Comparison of ENCODE assay signal across 8 cellular contexts in the genomic region with DNA sequence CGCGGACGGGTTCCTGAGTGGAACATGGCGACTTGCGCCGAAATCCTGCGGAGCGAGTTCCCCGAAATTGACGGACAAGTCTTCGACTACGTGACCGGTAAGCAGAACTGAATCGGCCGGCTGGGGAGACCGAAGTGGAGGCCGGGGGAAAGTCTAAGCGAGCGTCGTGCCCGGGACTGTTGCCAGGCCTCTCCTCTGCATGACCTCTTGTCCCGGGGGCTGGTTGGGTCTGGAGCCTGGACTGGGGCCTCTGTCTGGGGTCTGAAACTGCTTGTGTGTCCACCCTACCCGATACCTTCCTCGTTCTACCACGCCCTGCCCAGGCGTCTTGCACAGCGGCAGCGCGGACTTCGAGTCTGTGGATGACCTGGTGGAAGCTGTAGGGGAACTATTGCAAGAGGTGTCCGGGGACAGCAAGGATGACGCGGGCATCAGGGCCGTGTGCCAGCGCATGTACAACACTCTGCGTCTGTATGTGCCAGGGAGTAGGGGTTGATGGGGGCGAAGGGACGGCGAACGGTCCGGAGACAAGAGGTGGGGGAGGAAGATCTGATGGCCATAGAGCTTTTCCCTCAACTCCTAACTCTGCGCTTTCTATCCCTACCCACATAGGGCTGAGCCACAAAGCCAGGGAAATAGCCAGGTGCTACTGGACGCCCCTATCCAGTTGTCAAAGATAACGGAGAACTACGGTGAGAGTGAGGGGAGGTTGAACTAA. TPM values are rescaled to one million over a fixed set of nuclear protein-coding genes. Genes with fewer than 3 reads are reported as not detected.
DNase-seq lines count a peak whose midpoint lies in the region; ATAC-seq, FAIRE-seq and TF ChIP-seq lines count a peak whose summit lies in the region.

A gene with protein sequence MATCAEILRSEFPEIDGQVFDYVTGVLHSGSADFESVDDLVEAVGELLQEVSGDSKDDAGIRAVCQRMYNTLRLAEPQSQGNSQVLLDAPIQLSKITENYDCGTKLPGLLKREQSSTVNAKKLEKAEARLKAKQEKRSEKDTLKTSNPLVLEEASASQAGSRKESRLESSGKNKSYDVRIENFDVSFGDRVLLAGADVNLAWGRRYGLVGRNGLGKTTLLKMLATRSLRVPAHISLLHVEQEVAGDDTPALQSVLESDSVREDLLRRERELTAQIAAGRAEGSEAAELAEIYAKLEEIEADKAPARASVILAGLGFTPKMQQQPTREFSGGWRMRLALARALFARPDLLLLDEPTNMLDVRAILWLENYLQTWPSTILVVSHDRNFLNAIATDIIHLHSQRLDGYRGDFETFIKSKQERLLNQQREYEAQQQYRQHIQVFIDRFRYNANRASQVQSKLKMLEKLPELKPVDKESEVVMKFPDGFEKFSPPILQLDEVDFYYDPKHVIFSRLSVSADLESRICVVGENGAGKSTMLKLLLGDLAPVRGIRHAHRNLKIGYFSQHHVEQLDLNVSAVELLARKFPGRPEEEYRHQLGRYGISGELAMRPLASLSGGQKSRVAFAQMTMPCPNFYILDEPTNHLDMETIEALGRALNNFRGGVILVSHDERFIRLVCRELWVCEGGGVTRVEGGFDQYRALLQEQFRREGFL (plus strand): TSS at position 16 of the 718 bp plus-strand sequence. CDS start 9 bp downstream, at position 25.

- no peaks in the 10 kb centered on the region for H4K20me1 ChIP-seq in endothelial cell of umbilical vein (replicated peaks; ENCODE audit: control insufficient read depth, extremely low read depth, insufficient read depth, low read length)

- H3K79me2 ChIP-seq in endothelial cell of umbilical vein (ENCODE audit: control insufficient read depth, insufficient read depth, low read length), result peaks cover 25% of the 10 kb centered on the region

- H2AFZ ChIP-seq in endothelial cell of umbilical vein (ENCODE audit: low read depth, low read length), result peak within 1 kb of the TSS; percentile 15

- TF ChIP-seq CTCF in RWPE2 (IDR thresholded peaks at IDR 0.05; ENCODE audit: poor library complexity, severe bottlenecking) (no peak), endothelial cell of umbilical vein (IDR thresholded peaks at IDR 0.05; ENCODE audit: extremely low read depth in 1 of 2, insufficient read depth in 1 of 2, low read depth in 1 of 2, low read length in 2 of 2) (no peak), GM10266 (IDR thresholded peaks at IDR 0.05; ENCODE audit: control insufficient read depth, insufficient read depth, low read depth, missing control alignments) (no peak)

- no peak for TF ChIP-seq POLR2A in endothelial cell of umbilical vein (IDR thresholded peaks at IDR 0.05; ENCODE audit: low read depth, low read length)

- DNase-seq in activated CD4-positive, alpha-beta T cell treated with anti-CD3 and anti-CD28 coated beads for 36 hours, result peak; percentile 47
- DNase-seq in activated CD4-positive, alpha-beta T cell treated with anti-CD3 and anti-CD28 coated beads, Interleukin-2, amount 50 U/mL, for 48 hours, result no peak
- DNase-seq in RWPE2 (ENCODE audit: low spot score), result no peak
- DNase-seq in endothelial cell of umbilical vein (ENCODE audit: low read depth, low spot score), result no peak
- DNase-seq in GM10266 (ENCODE audit: extremely low spot score), result no peak
- DNase-seq in HEK293T (ENCODE audit: extremely low spot score), result no peak

- ATAC-seq in activated CD4-positive, alpha-beta T cell treated with anti-CD3 and anti-CD28 coated beads for 36 hours, result peak; percentile 25
- ATAC-seq in HG02870 (IDR thresholded peaks at IDR 0.05; ENCODE audit: unreplicated experiment) (peak; percentile 23), RWPE2 (ENCODE audit: low read depth) (peak; percentile 30)

- POLR2A ChIA-PET in activated CD4-positive, alpha-beta T cell treated with anti-CD3 and anti-CD28 coated beads for 36 hours (lab: Charles Lee), result interaction anchor here (0.5 to 0.7 kb wide), 4 partner anchors 9 to 112 kb away, joined by 3 to 5 read pairs (median 4); no protein-coding TSS in a partner anchor
- POLR2A ChIA-PET in endothelial cell of umbilical vein (lab: Charles Lee), result interaction anchor here (1.0 to 1.2 kb wide), 3 partner anchors 10 to 13 kb away, joined by 3 to 5 read pairs (median 5); no protein-coding TSS in a partner anchor
- POLR2A ChIA-PET in HEK293T (lab: Yijun Ruan, JAX), result interaction anchor here (0.7 to 1.8 kb wide), 6 partner anchors 8 to 41 kb away, joined by 3 to 13 read pairs (median 6); a partner anchor contains a TSS

- peak within 1 kb of the TSS; percentile 99 for H3K4me3 Mint-ChIP-seq in activated CD4-positive, alpha-beta T cell treated with anti-CD3 and anti-CD28 coated beads for 36 hours

- no TSS peak for BruUV-seq in endothelial cell of umbilical vein (replicated peaks; lab: Mats Ljungman, UMichigan)

- no peak for FAIRE-seq in endothelial cell of umbilical vein (lab: Jason Lieb, UNC)

- peak within 1 kb of the TSS; percentile 93 for H3K27ac Mint-ChIP-seq in activated CD4-positive, alpha-beta T cell treated with anti-CD3 and anti-CD28 coated beads for 36 hours

- H3K27ac ChIP-seq in RWPE2 (ENCODE audit: poor library complexity, severe bottlenecking) (peak within 1 kb of the TSS; percentile 61), endothelial cell of umbilical vein (ENCODE audit: insufficient read depth, low read depth, low read length) (peak within 1 kb of the TSS; percentile 64), muscle layer of colon (ENCODE audit: low read depth, low read length) (peak within 1 kb of the TSS; percentile 68)

- no peaks in the 10 kb centered on the region for H3K27me3 Mint-ChIP-seq in activated CD4-positive, alpha-beta T cell treated with anti-CD3 and anti-CD28 coated beads for 36 hours

- CTCF ChIA-PET in activated CD4-positive, alpha-beta T cell treated with anti-CD3 and anti-CD28 coated beads for 36 hours (lab: Charles Lee), result interaction anchor here (0.6 to 1.6 kb wide), 6 partner anchors 40 to 717 kb away, joined by 3 to 7 read pairs (median 4); a partner anchor contains a TSS
- CTCF ChIA-PET in endothelial cell of umbilical vein (lab: Charles Lee), result interaction anchor here (0.6 to 3.7 kb wide), 8 partner anchors 9 to 291 kb away, joined by 3 to 25 read pairs (median 7); a partner anchor contains a TSS
- CTCF ChIA-PET in HEK293T (lab: Yijun Ruan, JAX), result interaction anchor here (0.7 kb wide), 1 partner anchor 10 kb away, joined by 3 read pairs; no protein-coding TSS in a partner anchor

- H3K9ac ChIP-seq in endothelial cell of umbilical vein (replicated peaks; ENCODE audit: extremely low read depth, insufficient read depth, low read length) (peak within 1 kb of the TSS; percentile 48), muscle layer of colon (ENCODE audit: low read length) (peak within 1 kb of the TSS; percentile 62)

- H3K27me3 ChIP-seq in RWPE2 (ENCODE audit: insufficient read depth, poor library complexity, severe bottlenecking) (no peaks in the 10 kb centered on the region), endothelial cell of umbilical vein (ENCODE audit: control insufficient read depth in 2 of 2, insufficient read depth in 2 of 2, low read length in 2 of 2) (no peaks in the 10 kb centered on the region), muscle layer of colon (ENCODE audit: control insufficient read depth in 1 of 2, insufficient read depth in 2 of 2, low read length in 2 of 2) (no peaks in the 10 kb centered on the region)

- H3K9me3 ChIP-seq in RWPE2 (ENCODE audit: severe bottlenecking) (no peaks in the 10 kb centered on the region), endothelial cell of umbilical vein (replicated peaks; ENCODE audit: control insufficient read depth, insufficient read depth, low read length) (no peaks in the 10 kb centered on the region), muscle layer of colon (ENCODE audit: low read length) (no peaks in the 10 kb centered on the region)

- no peaks in the 10 kb centered on the region for H3K9me1 ChIP-seq in endothelial cell of umbilical vein (replicated peaks; ENCODE audit: control insufficient read depth, extremely low read depth, insufficient read depth, low read length)

- H3K4me3 ChIP-seq in RWPE2 (ENCODE audit: severe bottlenecking) (peak within 1 kb of the TSS; percentile 76), endothelial cell of umbilical vein (replicated peaks in 1 of 3; ENCODE audit: insufficient read depth in 1 of 3, low read depth in 1 of 3, low read length in 3 of 3) (peak within 1 kb of the TSS; percentile 5 to 92 (median 54)), muscle layer of colon (ENCODE audit: low read depth in 1 of 2, low read length in 2 of 2) (peak within 1 kb of the TSS; percentile 48 to 87)

- H3K4me2 ChIP-seq in endothelial cell of umbilical vein (ENCODE audit: insufficient read depth, low read length), result peak within 1 kb of the TSS; percentile 37

- H3K36me3 Mint-ChIP-seq in activated CD4-positive, alpha-beta T cell treated with anti-CD3 and anti-CD28 coated beads for 36 hours (ENCODE audit: low read depth), result peaks cover 55% of the 10 kb centered on the region

- peaks cover 72% of the 10 kb centered on the region for H3K36me3 ChIP-seq in RWPE2 (ENCODE audit: low read depth)
- peaks cover 18 to 49% of the 10 kb centered on the region in 2 experiments for H3K36me3 ChIP-seq in endothelial cell of umbilical vein (ENCODE audit: control insufficient read depth in 2 of 2, extremely low read depth in 1 of 2, insufficient read depth in 2 of 2, low read length in 2 of 2)
- peaks cover 62% of the 10 kb centered on the region for H3K36me3 ChIP-seq in muscle layer of colon (ENCODE audit: insufficient read depth, low read length)

- dilution Hi-C loops in endothelial cell of umbilical vein (cut with MboI; ENCODE audit: extremely low pct_ligation_motif_present, low sequenced_read_pairs), result no loop called here

- H3K4me1 ChIP-seq in RWPE2 (ENCODE audit: insufficient read depth, poor library complexity, severe bottlenecking) (peaks cover 3% of the 10 kb centered on the region), endothelial cell of umbilical vein (ENCODE audit: control insufficient read depth, extremely low read depth, insufficient read depth, low read length) (peaks cover 14% of the 10 kb centered on the region), muscle layer of colon (ENCODE audit: insufficient read depth, low read length) (peaks cover 19% of the 10 kb centered on the region)

- intact Hi-C loops in activated CD4-positive, alpha-beta T cell treated with anti-CD3 and anti-CD28 coated beads for 36 hours (cut with DNase I, micrococcal nuclease), result loop anchor here (1.0 to 10.0 kb wide), 13 partner anchors 12 to 1401 kb away; a partner anchor contains a TSS
- intact Hi-C loops in endothelial cell of umbilical vein (cut with micrococcal nuclease), result loop anchor here (1.0 to 5.0 kb wide), 4 partner anchors 41 to 292 kb away; a partner anchor contains a TSS

- peaks cover 32% of the 10 kb centered on the region for H3K4me1 Mint-ChIP-seq in activated CD4-positive, alpha-beta T cell treated with anti-CD3 and anti-CD28 coated beads for 36 hours

- H3K9me3 Mint-ChIP-seq in activated CD4-positive, alpha-beta T cell treated with anti-CD3 and anti-CD28 coated beads for 36 hours (ENCODE audit: low read depth), result no peaks in the 10 kb centered on the region

RNA-seq across cellular contexts. Expression of the gene that starts here (rescaled TPM):
- 10 to 100 TPM; 58.2 to 66.2 TPM for total RNA-seq in activated CD4-positive, alpha-beta T cell treated with anti-CD3 and anti-CD28 coated beads for 36 hours
- total RNA-seq in endothelial cell of umbilical vein, result 65.6 and 68.8 TPM in 2 replicates
- 73.4 and 93.9 TPM in 2 replicates for polyA plus RNA-seq in endothelial cell of umbilical vein
- 45.0 and 49.5 TPM in 2 replicates for polyA plus RNA-seq in endothelial cell of umbilical vein (2011; cell fraction: cytosol; rRNA removed)
- polyA plus RNA-seq in endothelial cell of umbilical vein (2011; cell fraction: nucleus; rRNA removed), result 207 and 224 TPM in 2 replicates
- 34.2 and 44.9 TPM in 2 replicates for polyA plus RNA-seq in endothelial cell of umbilical vein (2012)
- 122 and 126 TPM in 2 replicates for polyA minus RNA-seq in endothelial cell of umbilical vein
- polyA minus RNA-seq in endothelial cell of umbilical vein (2011; cell fraction: cytosol; rRNA and poly(A)+ RNA removed), result 69.3 TPM
- 68.6 and 77.4 TPM in 2 replicates for polyA minus RNA-seq in endothelial cell of umbilical vein (2011; cell fraction: nucleus; rRNA and poly(A)+ RNA removed)
